In genomic region chr1:8031176-8031785, GRCh38 we compare ENCODE assay signal across 1 cellular context.
TF ChIP-seq lines count a peak whose summit lies in the region.

No MANE protein-coding gene starts in this region.

TF ChIP-seq in GM23338, 12 proteins besides CTCF, POLR2A, EP300 and RAD21 (continued from another document):
- TF ChIP-seq REST (IDR thresholded peaks at IDR 0.05; ENCODE audit: unreplicated experiment): no peak
- TF ChIP-seq, protein P1, sequence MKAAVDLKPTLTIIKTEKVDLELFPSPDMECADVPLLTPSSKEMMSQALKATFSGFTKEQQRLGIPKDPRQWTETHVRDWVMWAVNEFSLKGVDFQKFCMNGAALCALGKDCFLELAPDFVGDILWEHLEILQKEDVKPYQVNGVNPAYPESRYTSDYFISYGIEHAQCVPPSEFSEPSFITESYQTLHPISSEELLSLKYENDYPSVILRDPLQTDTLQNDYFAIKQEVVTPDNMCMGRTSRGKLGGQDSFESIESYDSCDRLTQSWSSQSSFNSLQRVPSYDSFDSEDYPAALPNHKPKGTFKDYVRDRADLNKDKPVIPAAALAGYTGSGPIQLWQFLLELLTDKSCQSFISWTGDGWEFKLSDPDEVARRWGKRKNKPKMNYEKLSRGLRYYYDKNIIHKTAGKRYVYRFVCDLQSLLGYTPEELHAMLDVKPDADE (IDR thresholded peaks at IDR 0.05): no peak
- TF ChIP-seq NANOG (IDR thresholded peaks at IDR 0.05; ENCODE audit: borderline replicate concordance): no peak
- no peak for TF ChIP-seq JUNB (IDR thresholded peaks at IDR 0.05; ENCODE audit: unreplicated experiment)
- TF ChIP-seq ZNF331 (CRISPR knock-in tag; IDR thresholded peaks at IDR 0.05; ENCODE audit: low read depth): no peak
- TF ChIP-seq EZH2 (IDR thresholded peaks at IDR 0.05; ENCODE audit: low read depth, unreplicated experiment): no peak
- TF ChIP-seq POLR2AphosphoS5 (IDR thresholded peaks at IDR 0.05; ENCODE audit: low read depth): no peak
- no peak for TF ChIP-seq EZH2phosphoT487 (IDR thresholded peaks at IDR 0.05; ENCODE audit: unreplicated experiment)
